ENCODE assay signal across 21 cellular contexts in genomic region chr3:54215521-54215920, GRCh38.
"Had no signal": no experiment of that assay in that cellular context is flagged by ENCODE, and none has a peak within 500 bp of the region (broad histone marks: within the 10 kb centered on the region; RNA-seq: fewer than 3 reads in every experiment).

No MANE protein-coding gene starts in this region.

- DNase-seq: IMR-90, Karpas-422, KG1, MG63, NCI-H1092, NCI-H1105 treated with DMSO at 0.1 percent for 48 hours, NCI-H1417 treated with DMSO at 0.1 percent for 48 hours, NCI-H146, NCI-H1694 treated with DMSO at 0.1 percent for 48 hours, NCI-H1930, NCI-H2081 treated with DMSO at 0.1 percent for 48 hours, NCI-H2171, NCI-H226, NCI-H446, NCI-H510A, NCI-H524 treated with DMSO at 0.1 percent for 48 hours, NCI-H69, NCI-H774, SHP77, SK-N-SH had no signal

- H3K27me3 ChIP-seq: MG63 had no signal

- H3K9ac ChIP-seq: SK-N-SH had no signal

- H3K4me3 ChIP-seq: MG63 had no signal

- H3K27ac ChIP-seq: RWPE1 had no signal

- H3K4me2 ChIP-seq: SK-N-SH had no signal

- H3K36me3 ChIP-seq: MG63 had no signal
